Comparison of ENCODE assay signal across 21 cellular contexts in genomic region chr14:52891800-52892199, GRCh38.
"Had no signal": no experiment of that assay in that cellular context is flagged by ENCODE, and none has a peak within 500 bp of the region (broad histone marks: within the 10 kb centered on the region; RNA-seq: fewer than 3 reads in every experiment).

No MANE protein-coding gene starts in this region.

- H3K9me3 ChIP-seq: esophagus muscularis mucosa, left lung, mucosa of descending colon, pancreas had no signal

- H3K27me3 ChIP-seq: esophagus muscularis mucosa, hepatocyte, left lung, pancreas had no signal

- FAIRE-seq: pancreas had no signal

- H3K36me3 Mint-ChIP-seq: activated naive CD8-positive, alpha-beta T cell; naive thymus-derived CD4-positive, alpha-beta T cell had no signal

- ATAC-seq: activated CD4-positive, alpha-beta T cell treated with anti-CD3 and anti-CD28 coated beads for 36 hours; left lung; mucosa of descending colon; naive thymus-derived CD4-positive, alpha-beta T cell; pancreas had no signal

- H3K27me3 Mint-ChIP-seq: activated CD4-positive, alpha-beta memory T cell treated with anti-CD3 and anti-CD28 coated beads, Interleukin-2, amount 10 ng/mL, durations not matched to agents 7 days and 5 days; activated naive CD8-positive, alpha-beta T cell; brain had no signal

- H3K4me2 ChIP-seq: hepatocyte had no signal

- H2AFZ ChIP-seq: hepatocyte had no signal

- H3K4me3 ChIP-seq: coronary artery, esophagus muscularis mucosa, hepatocyte, left lung, mucosa of descending colon, pancreas had no signal

- H3K9me3 Mint-ChIP-seq: activated CD4-positive, alpha-beta memory T cell treated with anti-CD3 and anti-CD28 coated beads, Interleukin-2, amount 10 ng/mL, durations not matched to agents 7 days and 5 days; brain; naive thymus-derived CD4-positive, alpha-beta T cell had no signal

- H3K4me3 Mint-ChIP-seq: activated CD4-positive, alpha-beta memory T cell treated with anti-CD3 and anti-CD28 coated beads, Interleukin-2, amount 10 ng/mL, durations not matched to agents 7 days and 5 days; activated CD4-positive, alpha-beta T cell treated with anti-CD3 and anti-CD28 coated beads for 36 hours; activated naive CD8-positive, alpha-beta T cell; brain; naive thymus-derived CD4-positive, alpha-beta T cell had no signal

- H3K4me1 ChIP-seq: pancreas had no signal

- H3K27ac ChIP-seq: coronary artery, hepatocyte, left lung, pancreas, WERI-Rb-1 had no signal

- H3K27ac Mint-ChIP-seq: activated CD4-positive, alpha-beta memory T cell treated with anti-CD3 and anti-CD28 coated beads, Interleukin-2, amount 10 ng/mL, durations not matched to agents 7 days and 5 days; activated CD4-positive, alpha-beta T cell treated with anti-CD3 and anti-CD28 coated beads for 36 hours; activated naive CD8-positive, alpha-beta T cell; naive thymus-derived CD4-positive, alpha-beta T cell had no signal

- DNase-seq: activated CD4-positive, alpha-beta memory T cell treated with anti-CD3 and anti-CD28 coated beads, Interleukin-2, amount 10 ng/mL, durations not matched to agents 7 days and 5 days; activated CD4-positive, alpha-beta T cell treated with anti-CD3 and anti-CD28 coated beads for 36 hours; activated CD8-positive, alpha-beta memory T cell treated with anti-CD3 and anti-CD28 coated beads, Interleukin-2, amount 50 U/mL, for 4 hours; activated gamma-delta T cell; activated T-cell treated with anti-CD3 and anti-CD28 coated beads, Interleukin-2, amount 50 U/mL, for 48 hours; amniotic stem cell; central memory CD4-positive, alpha-beta T cell; islet precursor cell; left lung; mammary epithelial cell; mucosa of descending colon; naive thymus-derived CD4-positive, alpha-beta T cell; pancreas; stimulated activated CD4-positive, alpha-beta T cell treated with anti-CD3 and anti-CD28 coated beads, Interleukin-12 subunit alpha, Interleukin-12 subunit beta, amount 100 ng/mL, for 4 hours; stimulated activated CD4-positive, alpha-beta T cell treated with anti-CD3 and anti-CD28 coated beads, Interleukin-2, amount 100 ng/mL, for 24 hours; WERI-Rb-1 had no signal
